Comparison of ENCODE assay signal across 8 cellular contexts in genomic region chr11:62725686-62726085, GRCh38. TPM values are rescaled to one million over a fixed set of nuclear protein-coding genes. Genes with fewer than 3 reads are reported as not detected.
DNase-seq lines count a peak whose midpoint lies in the region; ATAC-seq and TF ChIP-seq lines count a peak whose summit lies in the region.

No MANE protein-coding gene starts in this region.

- H3K4me3 ChIP-seq in iPS-18c (ENCODE audit: insufficient read depth, low read depth, low read length): peak overlapping the region; percentile 98

- POLR2A ChIA-PET in activated CD8-positive, alpha-beta T cell treated with anti-CD3 and anti-CD28 coated beads for 36 hours (lab: Charles Lee): interaction anchor here (0.8 to 7.5 kb wide), 9 partner anchors 9 to 129 kb away, joined by 3 to 75 read pairs (median 4); partner anchors contain the start of genes BSCL2 and ZBTB3

- peaks cover 48% of the 10 kb centered on the region for H3K4me1 Mint-ChIP-seq in activated CD8-positive, alpha-beta T cell treated with anti-CD3 and anti-CD28 coated beads for 36 hours (ENCODE audit: low read depth)
- peaks cover 56% of the 10 kb centered on the region for H3K4me1 Mint-ChIP-seq in stimulated activated naive CD8-positive, alpha-beta T cell treated with anti-CD3 and anti-CD28 coated beads, Interleukin-15, amount 100 ng/mL, for 72 hours

- no peaks in the 10 kb centered on the region for H3K27me3 Mint-ChIP-seq in activated CD8-positive, alpha-beta T cell treated with anti-CD3 and anti-CD28 coated beads for 36 hours
- H3K27me3 Mint-ChIP-seq in stimulated activated naive CD8-positive, alpha-beta T cell treated with anti-CD3 and anti-CD28 coated beads, Interleukin-15, amount 100 ng/mL, for 72 hours: no peaks in the 10 kb centered on the region

- peaks cover 2% of the 10 kb centered on the region for H3K9me3 ChIP-seq in iPS-18c (ENCODE audit: control insufficient read depth, insufficient read depth, low read length)

- peaks cover 68% of the 10 kb centered on the region for H3K36me3 Mint-ChIP-seq in activated CD8-positive, alpha-beta T cell treated with anti-CD3 and anti-CD28 coated beads for 36 hours (ENCODE audit: low read depth)

- peak overlapping the region; percentile 95 for H3K4me3 Mint-ChIP-seq in activated CD8-positive, alpha-beta T cell treated with anti-CD3 and anti-CD28 coated beads for 36 hours
- H3K4me3 Mint-ChIP-seq in stimulated activated naive CD8-positive, alpha-beta T cell treated with anti-CD3 and anti-CD28 coated beads, Interleukin-15, amount 100 ng/mL, for 72 hours: peak overlapping the region; percentile 97 to 100

- CTCF ChIA-PET in activated CD8-positive, alpha-beta T cell treated with anti-CD3 and anti-CD28 coated beads for 36 hours (lab: Charles Lee): interaction anchor here (0.6 to 2.3 kb wide), 5 partner anchors 28 to 70 kb away, joined by 3 to 7 read pairs (median 3); partner anchors contain the start of gene ZBTB3

- intact Hi-C loops in activated CD8-positive, alpha-beta T cell treated with anti-CD3 and anti-CD28 coated beads for 36 hours (cut with micrococcal nuclease): loop anchor here (5.0 kb wide), 1 partner anchor 37 kb away; the partner anchor contains the start of gene POLR2G

- no peak for TF ChIP-seq CTCF in activated CD8-positive, alpha-beta T cell treated with anti-CD3 and anti-CD28 coated beads for 36 hours (IDR thresholded peaks at IDR 0.05)

- peak overlapping the region; percentile 99 for H3K27ac Mint-ChIP-seq in activated CD8-positive, alpha-beta T cell treated with anti-CD3 and anti-CD28 coated beads for 36 hours
- peak overlapping the region; percentile 91 to 95 for H3K27ac Mint-ChIP-seq in stimulated activated naive CD8-positive, alpha-beta T cell treated with anti-CD3 and anti-CD28 coated beads, Interleukin-15, amount 100 ng/mL, for 72 hours

- H3K9me3 Mint-ChIP-seq in activated CD8-positive, alpha-beta T cell treated with anti-CD3 and anti-CD28 coated beads for 36 hours: no peaks in the 10 kb centered on the region
- no peaks in the 10 kb centered on the region for H3K9me3 Mint-ChIP-seq in stimulated activated naive CD8-positive, alpha-beta T cell treated with anti-CD3 and anti-CD28 coated beads, Interleukin-15, amount 100 ng/mL, for 72 hours

- peak; percentile 23 for DNase-seq in NCI-H1092 treated with DMSO at 0.1 percent for 48 hours (lab: John Stamatoyannopoulos, UW)
- no peak for DNase-seq in NCI-H1092 (lab: John Stamatoyannopoulos, UW)
- DNase-seq in activated CD8-positive, alpha-beta T cell treated with anti-CD3 and anti-CD28 coated beads for 36 hours: no peak
- DNase-seq in stimulated activated naive CD8-positive, alpha-beta T cell treated with anti-CD3 and anti-CD28 coated beads, Interleukin-15, amount 100 ng/mL, for 72 hours: no peak
- DNase-seq in HCEC 1CT: no peak
- DNase-seq in MV-4-11 (lab: John Stamatoyannopoulos, UW): no peak

- ATAC-seq in activated CD8-positive, alpha-beta T cell treated with anti-CD3 and anti-CD28 coated beads for 36 hours: no peak
- ATAC-seq in stimulated activated naive CD8-positive, alpha-beta T cell treated with anti-CD3 and anti-CD28 coated beads, Interleukin-15, amount 100 ng/mL, for 72 hours: no peak
- no peak for ATAC-seq in HG02885 (IDR thresholded peaks at IDR 0.05; ENCODE audit: poor library complexity, unreplicated experiment)

RNA-seq across cellular contexts. Expression of gene HNRNPUL2, which starts 1.6 kb away (rescaled TPM):
- 10 to 100 TPM; 54.9 to 58.6 TPM for total RNA-seq in activated CD8-positive, alpha-beta T cell treated with anti-CD3 and anti-CD28 coated beads for 36 hours

RNA-seq across cellular contexts. Expression of gene TTC9C, which starts 2.6 kb away (rescaled TPM):
- total RNA-seq in activated CD8-positive, alpha-beta T cell treated with anti-CD3 and anti-CD28 coated beads for 36 hours: 10 to 100 TPM; 33.7 to 37.9 TPM

RNA-seq across cellular contexts. Expression of gene GNG3, which starts 18.2 kb away (rescaled TPM):
- total RNA-seq in activated CD8-positive, alpha-beta T cell treated with anti-CD3 and anti-CD28 coated beads for 36 hours: not detected

RNA-seq across cellular contexts. Expression of gene BSCL2, which starts 18.5 kb away (rescaled TPM):
- 10 to 100 TPM; 22.1 to 24.1 TPM for total RNA-seq in activated CD8-positive, alpha-beta T cell treated with anti-CD3 and anti-CD28 coated beads for 36 hours

RNA-seq across cellular contexts. Expression of gene ZBTB3, which starts 28.3 kb away (rescaled TPM):
- total RNA-seq in activated CD8-positive, alpha-beta T cell treated with anti-CD3 and anti-CD28 coated beads for 36 hours: 10 to 100 TPM in 1 of 2 experiments, 1 to 10 TPM in 1; 9.8 to 11.8 TPM
